ENCODE assay signal across 9 cellular contexts in the genomic region with DNA sequence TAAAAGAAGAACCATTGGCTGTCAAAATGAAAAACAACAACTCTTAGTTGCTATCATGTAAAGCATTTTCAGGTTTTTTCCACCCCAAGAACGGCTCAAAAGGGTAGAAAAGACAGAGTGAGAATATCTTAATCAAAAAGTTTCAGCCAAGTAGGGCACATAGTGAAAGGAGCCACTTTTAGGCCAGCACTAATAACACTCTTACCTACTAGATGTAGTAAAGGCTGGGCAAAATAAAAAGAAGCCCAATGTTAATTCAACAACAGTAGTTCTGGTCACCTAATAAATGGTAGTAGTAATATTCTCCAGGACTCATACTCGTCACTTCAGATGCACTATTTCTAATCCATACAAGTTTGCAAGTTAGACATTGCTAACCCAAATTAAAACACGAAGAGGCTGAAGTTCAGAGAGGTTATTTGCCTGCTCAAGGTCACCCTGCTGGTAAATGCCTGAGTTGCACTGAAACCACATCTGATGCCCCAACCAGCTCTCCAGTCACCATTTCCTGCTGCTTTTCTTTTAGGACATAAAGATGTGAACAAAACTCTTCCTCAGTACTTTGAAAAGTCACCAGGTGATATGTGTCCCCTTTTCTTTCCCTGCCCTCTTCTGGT. TPM values are rescaled to one million over a fixed set of nuclear protein-coding genes. Genes with fewer than 3 reads are reported as not detected.
DNase-seq lines count a peak whose midpoint lies in the region; ATAC-seq and TF ChIP-seq lines count a peak whose summit lies in the region.
"Had no signal": no experiment of that assay in that cellular context is flagged by ENCODE, and none has a peak within 500 bp of the region (broad histone marks: within the 10 kb centered on the region; RNA-seq: fewer than 3 reads in every experiment).

No MANE protein-coding gene starts in this region.

- no peaks in the 10 kb centered on the region for H3K36me3 Mint-ChIP-seq in endothelial cell (ENCODE audit: low read depth, unreplicated experiment)
- H3K36me3 Mint-ChIP-seq in CD8-positive, alpha-beta T cell: no peaks in the 10 kb centered on the region
- H3K36me3 Mint-ChIP-seq: activated naive CD4-positive, alpha-beta T cell treated with anti-CD3 and anti-CD28 coated beads, Interleukin-2, amount 50 U/mL, for 24 hours had no signal

- no peak overlapping the region for H3K27ac Mint-ChIP-seq in endothelial cell (ENCODE audit: unreplicated experiment)
- no peak overlapping the region for H3K27ac Mint-ChIP-seq in CD8-positive, alpha-beta T cell
- H3K27ac Mint-ChIP-seq: activated naive CD4-positive, alpha-beta T cell treated with anti-CD3 and anti-CD28 coated beads, Interleukin-2, amount 50 U/mL, for 24 hours had no signal

- TF ChIP-seq CTCF in HCT116 (IDR thresholded peaks at IDR 0.05 in 2 of 3, conservative IDR thresholded peaks at IDR 0.05 in 1 of 3; ENCODE audit: borderline replicate concordance in 1 of 3, insufficient read depth in 1 of 3, low read depth in 2 of 3, low read length in 2 of 3): peak in 2 of 3 experiments; percentile 43 to 47; a peak in 3 of 6 replicates
- peak; percentile 63 for TF ChIP-seq CTCF in endothelial cell (IDR thresholded peaks at IDR 0.05; ENCODE audit: unreplicated experiment)
- TF ChIP-seq CTCF in CD8-positive, alpha-beta T cell (IDR thresholded peaks at IDR 0.05): no peak

- H3K4me2 ChIP-seq in HCT116 (ENCODE audit: low read length): peak overlapping the region; percentile 13; the same call in 1 of the 2 replicates

- H3K9ac ChIP-seq in HCT116 (ENCODE audit: low read length): no peak overlapping the region

- peak; percentile 82 for ATAC-seq in HCT116
- no peak for ATAC-seq in CD8-positive, alpha-beta T cell

- H3K9me3 Mint-ChIP-seq in endothelial cell (ENCODE audit: unreplicated experiment): no peaks in the 10 kb centered on the region
- H3K9me3 Mint-ChIP-seq in CD8-positive, alpha-beta T cell: no peaks in the 10 kb centered on the region
- H3K9me3 Mint-ChIP-seq: activated naive CD4-positive, alpha-beta T cell treated with anti-CD3 and anti-CD28 coated beads, Interleukin-2, amount 50 U/mL, for 24 hours had no signal

- H3K4me3 Mint-ChIP-seq in endothelial cell (ENCODE audit: unreplicated experiment): peak overlapping the region; percentile 13
- no peak overlapping the region for H3K4me3 Mint-ChIP-seq in CD8-positive, alpha-beta T cell
- H3K4me3 Mint-ChIP-seq: activated naive CD4-positive, alpha-beta T cell treated with anti-CD3 and anti-CD28 coated beads, Interleukin-2, amount 50 U/mL, for 24 hours had no signal

- TF ChIP-seq RAD21 in HCT116 (IDR thresholded peaks at IDR 0.05; ENCODE audit: low read depth): no peak

- no peak for TF ChIP-seq POLR2A in HCT116 (IDR thresholded peaks at IDR 0.05; ENCODE audit: borderline replicate concordance, extremely low read depth, insufficient read depth, insufficient read length)

- H3K4me1 Mint-ChIP-seq in endothelial cell (ENCODE audit: unreplicated experiment): peaks cover 37% of the 10 kb centered on the region
- H3K4me1 Mint-ChIP-seq in CD8-positive, alpha-beta T cell (ENCODE audit: low read depth): peaks cover 2% of the 10 kb centered on the region
- H3K4me1 Mint-ChIP-seq: activated naive CD4-positive, alpha-beta T cell treated with anti-CD3 and anti-CD28 coated beads, Interleukin-2, amount 50 U/mL, for 24 hours had no signal

- POLR2A ChIA-PET in HCT116 (lab: Charles Lee): no interaction called here
- POLR2A ChIA-PET in CD8-positive, alpha-beta T cell (lab: Charles Lee): no interaction called here

- no peaks in the 10 kb centered on the region for H3K36me3 ChIP-seq in HCT116 (ENCODE audit: control insufficient read depth in 1 of 2, insufficient read depth in 2 of 2, low read length in 2 of 2)
- H3K36me3 ChIP-seq in CD8-positive, alpha-beta T cell (ENCODE audit: insufficient read depth, low read length): no peaks in the 10 kb centered on the region

- H3K4me3 ChIP-seq in HCT116 (replicated peaks in 1 of 2; ENCODE audit: low read depth in 1 of 2, low read length in 2 of 2): no peak overlapping the region
- no peak overlapping the region for H3K4me3 ChIP-seq in CD8-positive, alpha-beta T cell (ENCODE audit: low read depth, low read length)

- no peaks in the 10 kb centered on the region for H3K27me3 ChIP-seq in HCT116 (ENCODE audit: insufficient read depth, low read length)
- H3K27me3 ChIP-seq in CD8-positive, alpha-beta T cell (ENCODE audit: insufficient read depth, low read length): no peaks in the 10 kb centered on the region

- CTCF ChIA-PET in HCT116 (lab: Charles Lee): interaction anchor here (1.6 kb wide), 1 partner anchor 93 kb away, joined by 4 read pairs; no protein-coding TSS in a partner anchor
- CTCF ChIA-PET in CD8-positive, alpha-beta T cell (lab: Charles Lee): no interaction called here

- RAD21 ChIA-PET in HCT116 (lab: Charles Lee; ENCODE audit: low non-redundant PET in 1 of 2, low total read pairs in 2 of 2, uncharacterized antibody in 2 of 2, unreplicated experiment in 2 of 2): no interaction called here

- DNase-seq in activated CD4-positive, alpha-beta T cell treated with anti-CD3 and anti-CD28 coated beads for 48 hours: peak; percentile 2
- no peak for DNase-seq in activated CD4-positive, alpha-beta T cell treated with anti-CD3 and anti-CD28 coated beads, Interleukin-2, amount 50 U/mL, for 1 hour
- DNase-seq in HCT116 (ENCODE audit: low read depth, low spot score) (no peak), LoVo (ENCODE audit: low spot score) (peak; percentile 32), endothelial cell (ENCODE audit: low spot score) (peak; percentile 30), GOT3 (lab: John Stamatoyannopoulos, UW) (no peak)
- no peak for DNase-seq in activated CD4-positive, CD25-positive, alpha-beta regulatory T cell (lab: John Stamatoyannopoulos, UW)
- DNase-seq in CD8-positive, alpha-beta T cell: no peak

- no TSS peak for BruUV-seq in HCT116 (replicated peaks; lab: Mats Ljungman, UMichigan)

- intact Hi-C loops in HCT116 (cut with micrococcal nuclease): no loop called here
- intact Hi-C loops in CD8-positive, alpha-beta T cell (cut with DNase I, micrococcal nuclease): no loop called here

- H3K27me3 Mint-ChIP-seq in endothelial cell (ENCODE audit: unreplicated experiment): no peaks in the 10 kb centered on the region
- H3K27me3 Mint-ChIP-seq in CD8-positive, alpha-beta T cell (ENCODE audit: low read depth): peaks cover 16% of the 10 kb centered on the region

- no peak overlapping the region for H3K27ac ChIP-seq in HCT116 (ENCODE audit: low read depth, low read length)
- no peak overlapping the region for H3K27ac ChIP-seq in CD8-positive, alpha-beta T cell (ENCODE audit: low read depth, low read length)

- H3K79me2 ChIP-seq in HCT116 (ENCODE audit: insufficient read depth, low read length): peaks cover 55% of the 10 kb centered on the region

- no peaks in the 10 kb centered on the region for H3K9me2 ChIP-seq in HCT116 (ENCODE audit: insufficient read depth)

- no peaks in the 10 kb centered on the region for H3K9me3 ChIP-seq in HCT116 (ENCODE audit: control insufficient read depth in 1 of 2, insufficient read depth in 1 of 2, low read depth in 1 of 2, low read length in 2 of 2)
- no peaks in the 10 kb centered on the region for H3K9me3 ChIP-seq in CD8-positive, alpha-beta T cell (ENCODE audit: low read length)

- H3K4me1 ChIP-seq in HCT116 (ENCODE audit: control insufficient read depth in 1 of 2, insufficient read depth in 2 of 2, low read length in 2 of 2): peaks cover 29 to 31% of the 10 kb centered on the region in 2 experiments
- H3K4me1 ChIP-seq in CD8-positive, alpha-beta T cell (ENCODE audit: insufficient read depth, low read length): no peaks in the 10 kb centered on the region

- no peak overlapping the region for H2AFZ ChIP-seq in HCT116 (ENCODE audit: low read depth, low read length, poor library complexity, severe bottlenecking)

- no peaks in the 10 kb centered on the region for H4K20me1 ChIP-seq in HCT116 (ENCODE audit: insufficient read depth)

TF ChIP-seq in HCT116, 20 proteins besides CTCF, POLR2A, EP300 and RAD21:
- TF ChIP-seq EZH2 (IDR thresholded peaks at IDR 0.05): no peak
- no peak for TF ChIP-seq SP1 (IDR thresholded peaks at IDR 0.05; ENCODE audit: low read depth)
- TF ChIP-seq TCF7L2 (IDR thresholded peaks at IDR 0.05; ENCODE audit: borderline replicate concordance, extremely low read depth, insufficient read depth, insufficient read length): peak; percentile 58
- TF ChIP-seq ZNF274 (IDR thresholded peaks at IDR 0.05; ENCODE audit: low read depth, low read length): no peak
- TF ChIP-seq YY1 (IDR thresholded peaks at IDR 0.05; ENCODE audit: extremely low read depth, insufficient replicate concordance, low read depth, low read length): no peak
- TF ChIP-seq, protein P1, sequence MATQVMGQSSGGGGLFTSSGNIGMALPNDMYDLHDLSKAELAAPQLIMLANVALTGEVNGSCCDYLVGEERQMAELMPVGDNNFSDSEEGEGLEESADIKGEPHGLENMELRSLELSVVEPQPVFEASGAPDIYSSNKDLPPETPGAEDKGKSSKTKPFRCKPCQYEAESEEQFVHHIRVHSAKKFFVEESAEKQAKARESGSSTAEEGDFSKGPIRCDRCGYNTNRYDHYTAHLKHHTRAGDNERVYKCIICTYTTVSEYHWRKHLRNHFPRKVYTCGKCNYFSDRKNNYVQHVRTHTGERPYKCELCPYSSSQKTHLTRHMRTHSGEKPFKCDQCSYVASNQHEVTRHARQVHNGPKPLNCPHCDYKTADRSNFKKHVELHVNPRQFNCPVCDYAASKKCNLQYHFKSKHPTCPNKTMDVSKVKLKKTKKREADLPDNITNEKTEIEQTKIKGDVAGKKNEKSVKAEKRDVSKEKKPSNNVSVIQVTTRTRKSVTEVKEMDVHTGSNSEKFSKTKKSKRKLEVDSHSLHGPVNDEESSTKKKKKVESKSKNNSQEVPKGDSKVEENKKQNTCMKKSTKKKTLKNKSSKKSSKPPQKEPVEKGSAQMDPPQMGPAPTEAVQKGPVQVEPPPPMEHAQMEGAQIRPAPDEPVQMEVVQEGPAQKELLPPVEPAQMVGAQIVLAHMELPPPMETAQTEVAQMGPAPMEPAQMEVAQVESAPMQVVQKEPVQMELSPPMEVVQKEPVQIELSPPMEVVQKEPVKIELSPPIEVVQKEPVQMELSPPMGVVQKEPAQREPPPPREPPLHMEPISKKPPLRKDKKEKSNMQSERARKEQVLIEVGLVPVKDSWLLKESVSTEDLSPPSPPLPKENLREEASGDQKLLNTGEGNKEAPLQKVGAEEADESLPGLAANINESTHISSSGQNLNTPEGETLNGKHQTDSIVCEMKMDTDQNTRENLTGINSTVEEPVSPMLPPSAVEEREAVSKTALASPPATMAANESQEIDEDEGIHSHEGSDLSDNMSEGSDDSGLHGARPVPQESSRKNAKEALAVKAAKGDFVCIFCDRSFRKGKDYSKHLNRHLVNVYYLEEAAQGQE (IDR thresholded peaks at IDR 0.05; ENCODE audit: low read depth): no peak
- TF ChIP-seq SIN3A (IDR thresholded peaks at IDR 0.05; ENCODE audit: low read depth): no peak

RNA-seq across cellular contexts. Expression of gene GOLIM4, which starts 7.5 kb away (rescaled TPM):
- total RNA-seq in HCT116 (2021; ENCODE audit: unreplicated experiment) (10.6 TPM), endothelial cell (ENCODE audit: unreplicated experiment) (35.9 TPM)
- polyA plus RNA-seq in HCT116 (2012): 3.6 and 3.9 TPM in 2 replicates
- total RNA-seq in CD8-positive, alpha-beta T cell: under 1 TPM; 0.41 to 0.47 TPM

Comparison
In these comparisons a context has a peak if more than half of its experiments do, and no peak if none do; other contexts are left out.
1. DNase-seq: peak in activated CD4-positive, alpha-beta T cell treated with anti-CD3 and anti-CD28 coated beads for 48 hours (single experiment), LoVo (single experiment) and endothelial cell (single experiment); none in activated CD4-positive, alpha-beta T cell treated with anti-CD3 and anti-CD28 coated beads, Interleukin-2, amount 50 U/mL, for 1 hour (single experiment), HCT116 (single experiment), GOT3 (single experiment), activated CD4-positive, CD25-positive, alpha-beta regulatory T cell (0 of 4) and CD8-positive, alpha-beta T cell (0 of 7).